In genomic region chr2:77552956-77553355, GRCh38 we compare ENCODE assay signal across 28 cellular contexts. TPM values are rescaled to one million over a fixed set of nuclear protein-coding genes. Genes with fewer than 3 reads are reported as not detected.
DNase-seq lines count a peak whose midpoint lies in the region; ATAC-seq and TF ChIP-seq lines count a peak whose summit lies in the region.
"Had no signal": no experiment of that assay in that cellular context is flagged by ENCODE, and none has a peak within 500 bp of the region (broad histone marks: within the 10 kb centered on the region; RNA-seq: fewer than 3 reads in every experiment).

No MANE protein-coding gene starts in this region.

- peak overlapping the region; percentile 25 for H3K4me3 Mint-ChIP-seq in nephron progenitor cell
- H3K4me3 Mint-ChIP-seq in CD14-positive monocyte: no peak overlapping the region
- H3K4me3 Mint-ChIP-seq in activated CD4-positive, alpha-beta memory T cell treated with anti-CD3 and anti-CD28 coated beads for 36 hours: no peak overlapping the region
- H3K4me3 Mint-ChIP-seq: CD8-positive, alpha-beta memory T cell; naive B cell; stimulated activated memory B cell treated with anti-CD40 and anti-IgM and Interleukin-4, amounts not matched to agents 10 μg/mL and 1 μg/mL and 100 μg/mL, for 72 hours; T-helper 1 cell treated with Interleukin-12 subunit alpha and Interleukin-12 subunit beta and Interleukin-4 antibody, amounts not matched to agents 30 μg/mL and 1 μg/mL, for 36 hours had no signal

- ATAC-seq in HG03520 (IDR thresholded peaks at IDR 0.05; ENCODE audit: unreplicated experiment): no peak
- ATAC-seq in SK-N-SH treated with all-trans-retinoic acid at 6 μM for 48 hours: no peak
- ATAC-seq: foreskin keratinocyte; HCT116; PC-3; stimulated activated memory B cell treated with anti-CD40 and anti-IgM and Interleukin-4, amounts not matched to agents 10 μg/mL and 1 μg/mL and 100 μg/mL, for 72 hours had no signal

- H3K36me3 Mint-ChIP-seq in nephron progenitor cell (ENCODE audit: low read depth): peaks cover 5% of the 10 kb centered on the region
- no peaks in the 10 kb centered on the region for H3K36me3 Mint-ChIP-seq in CD14-positive monocyte
- H3K36me3 Mint-ChIP-seq in activated CD4-positive, alpha-beta memory T cell treated with anti-CD3 and anti-CD28 coated beads for 36 hours: no peaks in the 10 kb centered on the region
- H3K36me3 Mint-ChIP-seq: CD8-positive, alpha-beta memory T cell; naive B cell; stimulated activated memory B cell treated with anti-CD40 and anti-IgM and Interleukin-4, amounts not matched to agents 10 μg/mL and 1 μg/mL and 100 μg/mL, for 72 hours had no signal

- peak overlapping the region; percentile 95 for H3K27ac Mint-ChIP-seq in nephron progenitor cell
- H3K27ac Mint-ChIP-seq in CD14-positive monocyte: no peak overlapping the region
- H3K27ac Mint-ChIP-seq in activated CD4-positive, alpha-beta memory T cell treated with anti-CD3 and anti-CD28 coated beads for 36 hours: no peak overlapping the region
- H3K27ac Mint-ChIP-seq: CD8-positive, alpha-beta memory T cell; naive B cell; stimulated activated memory B cell treated with anti-CD40 and anti-IgM and Interleukin-4, amounts not matched to agents 10 μg/mL and 1 μg/mL and 100 μg/mL, for 72 hours; T-helper 1 cell treated with Interleukin-12 subunit alpha and Interleukin-12 subunit beta and Interleukin-4 antibody, amounts not matched to agents 30 μg/mL and 1 μg/mL, for 36 hours had no signal

- H3K4me1 Mint-ChIP-seq in nephron progenitor cell: peaks cover 24% of the 10 kb centered on the region
- no peaks in the 10 kb centered on the region for H3K4me1 Mint-ChIP-seq in CD14-positive monocyte
- H3K4me1 Mint-ChIP-seq in activated CD4-positive, alpha-beta memory T cell treated with anti-CD3 and anti-CD28 coated beads for 36 hours (ENCODE audit: low read depth): no peaks in the 10 kb centered on the region
- H3K4me1 Mint-ChIP-seq: CD8-positive, alpha-beta memory T cell; naive B cell; stimulated activated memory B cell treated with anti-CD40 and anti-IgM and Interleukin-4, amounts not matched to agents 10 μg/mL and 1 μg/mL and 100 μg/mL, for 72 hours had no signal

- H3K27me3 ChIP-seq in BE2C: no peaks in the 10 kb centered on the region
- H3K27me3 ChIP-seq: cardiac muscle cell, foreskin keratinocyte, SJSA1 had no signal

- in situ Hi-C loops in astrocyte of the spinal cord (cut with HindIII; ENCODE audit: low sequenced_read_pairs): no loop called here

- DNase-seq in BE2C (peak; percentile 12), H4 (ENCODE audit: low spot score) (peak; percentile 77), astrocyte of the spinal cord (ENCODE audit: low read depth, low spot score) (peak; percentile 4), nephron progenitor cell (peak; percentile 40), CD14-positive monocyte (ENCODE audit: low spot score) (no peak)
- no peak for DNase-seq in activated CD4-positive, alpha-beta memory T cell treated with anti-CD3 and anti-CD28 coated beads for 36 hours
- DNase-seq: activated CD4-positive, alpha-beta T cell treated with anti-CD3 and anti-CD28 coated beads, Interleukin-2, amount 50 U/mL, for 48 hours; activated gamma-delta T cell treated with Interleukin-2 at 50 U/mL for 16 hours; activated T-cell treated with anti-CD3 and anti-CD28 coated beads for 4 hours; CD8-positive, alpha-beta memory T cell; foreskin keratinocyte; hippocampal formation; islet precursor cell; MV-4-11; naive B cell; NCI-H2081 treated with DMSO at 0.1 percent for 48 hours; NCI-H69; PC-3; stimulated activated CD4-positive, alpha-beta T cell treated with anti-CD3 and anti-CD28 coated beads, Interleukin-1b, Interleukin-23, amount 100 ng/mL, for 48 hours had no signal

- CTCF ChIA-PET in activated CD4-positive, alpha-beta memory T cell treated with anti-CD3 and anti-CD28 coated beads for 36 hours (lab: Charles Lee): no interaction called here

- no peak for TF ChIP-seq CTCF in BE2C (IDR thresholded peaks at IDR 0.05; ENCODE audit: low read depth, low read length)
- TF ChIP-seq CTCF in astrocyte of the spinal cord (IDR thresholded peaks at IDR 0.05; ENCODE audit: low read depth, low read length): no peak
- TF ChIP-seq CTCF in nephron progenitor cell (IDR thresholded peaks at IDR 0.05): no peak
- TF ChIP-seq CTCF in CD14-positive monocyte (IDR thresholded peaks at IDR 0.05): no peak

- H3K4me3 ChIP-seq in BE2C (ENCODE audit: low read depth, low read length): no peak overlapping the region
- H3K4me3 ChIP-seq in astrocyte of the spinal cord (ENCODE audit: low read depth, low read length): no peak overlapping the region
- H3K4me3 ChIP-seq: cardiac muscle cell, SJSA1, thoracic aorta had no signal

- no peaks in the 10 kb centered on the region for H3K27me3 Mint-ChIP-seq in nephron progenitor cell (ENCODE audit: low read depth, poor library complexity)
- peaks cover 0 to 2% (median 0%) of the 10 kb centered on the region in 3 donors for H3K27me3 Mint-ChIP-seq in CD14-positive monocyte (ENCODE audit: low read depth in 3 of 3)
- no peaks in the 10 kb centered on the region for H3K27me3 Mint-ChIP-seq in activated CD4-positive, alpha-beta memory T cell treated with anti-CD3 and anti-CD28 coated beads for 36 hours
- H3K27me3 Mint-ChIP-seq: CD8-positive, alpha-beta memory T cell; naive B cell; stimulated activated memory B cell treated with anti-CD40 and anti-IgM and Interleukin-4, amounts not matched to agents 10 μg/mL and 1 μg/mL and 100 μg/mL, for 72 hours had no signal

- POLR2A ChIA-PET in activated CD4-positive, alpha-beta memory T cell treated with anti-CD3 and anti-CD28 coated beads for 36 hours (lab: Charles Lee): no interaction called here

- H3K9me3 Mint-ChIP-seq in nephron progenitor cell (peaks cover 22% of the 10 kb centered on the region), CD14-positive monocyte (peaks cover 0 to 8% (median 3%) of the 10 kb centered on the region in 7 donors)
- peaks cover 26% of the 10 kb centered on the region for H3K9me3 Mint-ChIP-seq in activated CD4-positive, alpha-beta memory T cell treated with anti-CD3 and anti-CD28 coated beads for 36 hours

- no peaks in the 10 kb centered on the region for H3K36me3 ChIP-seq in BE2C
- H3K36me3 ChIP-seq: cardiac muscle cell, SJSA1, thoracic aorta had no signal

- no peaks in the 10 kb centered on the region for H3K9me3 ChIP-seq in BE2C
- H3K9me3 ChIP-seq: SJSA1, thoracic aorta had no signal

- H3K4me1 ChIP-seq in BE2C: no peaks in the 10 kb centered on the region
- H3K4me1 ChIP-seq: foreskin keratinocyte, SJSA1 had no signal

- intact Hi-C loops in CD14-positive monocyte (cut with micrococcal nuclease): no loop called here
- intact Hi-C loops in activated CD4-positive, alpha-beta memory T cell treated with anti-CD3 and anti-CD28 coated beads for 36 hours (cut with micrococcal nuclease): no loop called here

TF ChIP-seq in SK-N-SH treated with all-trans-retinoic acid at 6 μM for 48 hours, 23 proteins besides CTCF, POLR2A, EP300 and RAD21 (continues in another document):
- TF ChIP-seq TCF4 (CRISPR knock-in tag; IDR thresholded peaks at IDR 0.05; ENCODE audit: borderline replicate concordance) (no peak), POU6F1 (CRISPR knock-in tag; IDR thresholded peaks at IDR 0.05; ENCODE audit: borderline replicate concordance, low read depth) (no peak), PPARA (CRISPR knock-in tag; IDR thresholded peaks at IDR 0.05; ENCODE audit: borderline replicate concordance) (no peak), SNAI2 (CRISPR knock-in tag; IDR thresholded peaks at IDR 0.05) (no peak), ARNTL (CRISPR knock-in tag; IDR thresholded peaks at IDR 0.05; ENCODE audit: borderline replicate concordance, low read depth) (no peak), ESRRG (CRISPR knock-in tag; IDR thresholded peaks at IDR 0.05) (no peak), RARB (CRISPR knock-in tag; IDR thresholded peaks at IDR 0.05) (no peak), PATZ1 (CRISPR knock-in tag; IDR thresholded peaks at IDR 0.05; ENCODE audit: borderline replicate concordance) (no peak)

RNA-seq across cellular contexts. Expression of gene LRRTM4, which starts 30.8 kb away (rescaled TPM):
- 0.48 TPM for polyA plus RNA-seq in BE2C (2012; ENCODE audit: insufficient read depth, insufficient read length, low read depth)
- total RNA-seq in H4 (2014; rRNA removed; shearing (Covaris generic)): 0.90 and 1.1 TPM in 2 replicates
- not detected for polyA plus RNA-seq in CD14-positive monocyte
- not detected for total RNA-seq in activated CD4-positive, alpha-beta memory T cell treated with anti-CD3 and anti-CD28 coated beads for 36 hours
- total RNA-seq: CD8-positive, alpha-beta memory T cell; foreskin keratinocyte; PC-3; SJSA1; thoracic aorta had no signal
- polyA plus RNA-seq: AG04450; CD8-positive, alpha-beta memory T cell; foreskin keratinocyte had no signal

Comparison
In these comparisons a context has a peak if more than half of its experiments do, and no peak if none do; other contexts are left out.
1. DNase-seq: peak in BE2C (single experiment), H4 (single experiment), astrocyte of the spinal cord (single experiment) and nephron progenitor cell (single experiment); none in CD14-positive monocyte (single experiment) and activated CD4-positive, alpha-beta memory T cell treated with anti-CD3 and anti-CD28 coated beads for 36 hours (single experiment).